In the genomic region with DNA sequence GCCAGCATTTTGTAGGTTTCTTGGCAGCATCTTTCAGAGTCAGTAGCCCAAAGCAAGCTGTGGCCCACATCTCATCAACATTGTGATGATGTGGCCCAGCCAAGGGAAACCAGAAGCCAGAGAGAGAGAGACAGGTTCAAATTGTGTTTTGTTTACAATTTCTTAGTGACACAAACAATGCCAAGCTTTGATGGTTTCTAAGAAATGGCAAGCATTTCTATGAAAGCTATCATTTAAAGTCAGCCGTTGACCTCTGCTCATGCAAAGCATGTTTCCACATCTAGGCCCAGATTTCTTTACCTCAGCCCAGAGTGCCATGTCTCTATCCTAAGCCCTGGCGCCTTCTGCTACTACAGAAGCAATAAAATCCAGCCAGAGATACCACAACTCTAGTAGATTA, we compare ENCODE assay signal across 18 cellular contexts. TPM values are rescaled to one million over a fixed set of nuclear protein-coding genes. Genes with fewer than 3 reads are reported as not detected.
DNase-seq lines count a peak whose midpoint lies in the region; ATAC-seq and TF ChIP-seq lines count a peak whose summit lies in the region.
"Had no signal": no experiment of that assay in that cellular context is flagged by ENCODE, and none has a peak within 500 bp of the region (broad histone marks: within the 10 kb centered on the region; RNA-seq: fewer than 3 reads in every experiment).

No MANE protein-coding gene starts in this region.

- no peak overlapping the region for H2AFZ ChIP-seq in trophoblast cell (ENCODE audit: insufficient read depth, low read length, poor library complexity)
- H2AFZ ChIP-seq: GM23248 had no signal

- H3K14ac ChIP-seq in trophoblast cell (ENCODE audit: low read length), result no peak overlapping the region

- no peaks in the 10 kb centered on the region for H3K9me3 ChIP-seq in trophoblast cell (ENCODE audit: insufficient read depth, low read depth, low read length)
- H3K9me3 ChIP-seq: BLaER1 had no signal

- H2BK120ac ChIP-seq in trophoblast cell (ENCODE audit: insufficient read depth, low read length, poor library complexity), result no peak overlapping the region

- H3K79me1 ChIP-seq in trophoblast cell (ENCODE audit: low read length), result peaks cover 11% of the 10 kb centered on the region

- H3K36me3 ChIP-seq in trophoblast cell (ENCODE audit: control insufficient read depth in 1 of 2, insufficient read depth in 2 of 2, low read length in 2 of 2), result no peaks in the 10 kb centered on the region
- H3K36me3 ChIP-seq: BLaER1 had no signal

- H3K27ac ChIP-seq in C4-2B, result peak overlapping the region; percentile 43; the same call in 1 of the 2 replicates
- peak overlapping the region; percentile 70 for H3K27ac ChIP-seq in trophoblast cell (ENCODE audit: low read depth, low read length)
- H3K27ac ChIP-seq in caudate nucleus (ENCODE audit: low read depth, low read length), result no peak overlapping the region
- H3K27ac ChIP-seq: BLaER1, GM23248 had no signal

- H2BK12ac ChIP-seq in trophoblast cell (ENCODE audit: low read length), result no peak overlapping the region

- no peak for TF ChIP-seq CTCF in C4-2B (conservative IDR thresholded peaks at IDR 0.05)

- no peak overlapping the region for H3K23ac ChIP-seq in trophoblast cell (ENCODE audit: low read length)

- H2AK5ac ChIP-seq in trophoblast cell (ENCODE audit: low read length), result no peak overlapping the region

- H3K9ac ChIP-seq in trophoblast cell (ENCODE audit: low read length), result no peak overlapping the region
- H3K9ac ChIP-seq: BLaER1, GM23248 had no signal

- DNase-seq in M059J (ENCODE audit: low read depth) (peak; percentile 35), NCI-H526 treated with DMSO at 0.1 percent for 48 hours (lab: John Stamatoyannopoulos, UW) (peak; percentile 75), trophoblast cell (peak in 1 of 2 donors; percentile 72), NCI-H187 (lab: John Stamatoyannopoulos, UW) (no peak), caudate nucleus (lab: John Stamatoyannopoulos, UW) (no peak)
- DNase-seq: CD4-positive, alpha-beta T cell; CD8-positive, alpha-beta memory T cell; DMS 273 treated with DMSO at 0.1 percent for 48 hours; DND-41; GM23248; H7; HCEC 1CT had no signal

- H3K18ac ChIP-seq in trophoblast cell (ENCODE audit: low read length), result no peak overlapping the region

- H3K4ac ChIP-seq in trophoblast cell (ENCODE audit: low read depth, low read length), result no peak overlapping the region

- no peak overlapping the region for H4K8ac ChIP-seq in trophoblast cell (ENCODE audit: low read depth, low read length)

- WGBS in trophoblast cell (ENCODE audit: extremely low coverage, insufficient coverage, insufficient read length), result no CpG with 5 or more reads among the region's 2 CpGs

- H2BK5ac ChIP-seq in trophoblast cell (ENCODE audit: low read depth, low read length, poor library complexity), result no peak overlapping the region

- no peak overlapping the region for H3K4me3 ChIP-seq in trophoblast cell (ENCODE audit: low read depth, low read length)
- H3K4me3 ChIP-seq: BLaER1, GM23248 had no signal

- H3K79me2 ChIP-seq in trophoblast cell (ENCODE audit: control insufficient read depth, insufficient read depth, low read length, poor library complexity), result peaks cover 2% of the 10 kb centered on the region

- no peaks in the 10 kb centered on the region for H3K27me3 ChIP-seq in trophoblast cell (ENCODE audit: insufficient read depth, low read length)
- H3K27me3 ChIP-seq: BLaER1 had no signal

- no peak overlapping the region for H4K91ac ChIP-seq in trophoblast cell (ENCODE audit: low read depth, low read length)

- ATAC-seq in HG03439 (IDR thresholded peaks at IDR 0.05; ENCODE audit: unreplicated experiment), result no peak

- H4K12ac ChIP-seq in trophoblast cell (ENCODE audit: low read depth, low read length), result no peak overlapping the region

- H3K4me2 ChIP-seq in trophoblast cell (ENCODE audit: low read length), result no peak overlapping the region
- H3K4me2 ChIP-seq: BLaER1 had no signal

- H3K4me1 ChIP-seq in trophoblast cell (ENCODE audit: control insufficient read depth in 1 of 2, insufficient read depth in 2 of 2, low read length in 2 of 2), result peaks cover 6 to 8% of the 10 kb centered on the region in 2 experiments
- H3K4me1 ChIP-seq: BLaER1 had no signal

RNA-seq across cellular contexts. Expression of a gene that starts 32.9 kb away (rescaled TPM):
- not detected in 2 replicates for total RNA-seq in M059J (2014; rRNA removed; shearing (Covaris generic))
- polyA plus RNA-seq in trophoblast cell (2013), result 88.6 and 98.7 TPM in 2 replicates
- total RNA-seq: CD8-positive, alpha-beta memory T cell; GM23248; H1; H7 had no signal
- polyA plus RNA-seq: AG04450; CD14-positive monocyte; CD8-positive, alpha-beta memory T cell; GM23248; H1 had no signal

RNA-seq across cellular contexts. Expression of a gene that starts 50.5 kb away (rescaled TPM):
- 45.2 and 80.4 TPM in 2 replicates for total RNA-seq in M059J (2014; rRNA removed; shearing (Covaris generic))
- polyA plus RNA-seq in trophoblast cell (2013), result 56.4 and 57.2 TPM in 2 replicates

RNA-seq across cellular contexts. Expression of a gene that starts 54.1 kb away (rescaled TPM):
- total RNA-seq in M059J (2014; rRNA removed; shearing (Covaris generic)), result 19.1 and 28.1 TPM in 2 replicates
- polyA plus RNA-seq in trophoblast cell (2013), result 17.1 and 17.2 TPM in 2 replicates

Comparison
In these comparisons a context has a peak if more than half of its experiments do, and no peak if none do; other contexts are left out.
1. DNase-seq: peak in M059J (single experiment) and NCI-H526 treated with DMSO at 0.1 percent for 48 hours (single experiment); none in NCI-H187 (0 of 2) and caudate nucleus (0 of 61).